Comparison of ENCODE assay signal across 10 cellular contexts in the genomic region with DNA sequence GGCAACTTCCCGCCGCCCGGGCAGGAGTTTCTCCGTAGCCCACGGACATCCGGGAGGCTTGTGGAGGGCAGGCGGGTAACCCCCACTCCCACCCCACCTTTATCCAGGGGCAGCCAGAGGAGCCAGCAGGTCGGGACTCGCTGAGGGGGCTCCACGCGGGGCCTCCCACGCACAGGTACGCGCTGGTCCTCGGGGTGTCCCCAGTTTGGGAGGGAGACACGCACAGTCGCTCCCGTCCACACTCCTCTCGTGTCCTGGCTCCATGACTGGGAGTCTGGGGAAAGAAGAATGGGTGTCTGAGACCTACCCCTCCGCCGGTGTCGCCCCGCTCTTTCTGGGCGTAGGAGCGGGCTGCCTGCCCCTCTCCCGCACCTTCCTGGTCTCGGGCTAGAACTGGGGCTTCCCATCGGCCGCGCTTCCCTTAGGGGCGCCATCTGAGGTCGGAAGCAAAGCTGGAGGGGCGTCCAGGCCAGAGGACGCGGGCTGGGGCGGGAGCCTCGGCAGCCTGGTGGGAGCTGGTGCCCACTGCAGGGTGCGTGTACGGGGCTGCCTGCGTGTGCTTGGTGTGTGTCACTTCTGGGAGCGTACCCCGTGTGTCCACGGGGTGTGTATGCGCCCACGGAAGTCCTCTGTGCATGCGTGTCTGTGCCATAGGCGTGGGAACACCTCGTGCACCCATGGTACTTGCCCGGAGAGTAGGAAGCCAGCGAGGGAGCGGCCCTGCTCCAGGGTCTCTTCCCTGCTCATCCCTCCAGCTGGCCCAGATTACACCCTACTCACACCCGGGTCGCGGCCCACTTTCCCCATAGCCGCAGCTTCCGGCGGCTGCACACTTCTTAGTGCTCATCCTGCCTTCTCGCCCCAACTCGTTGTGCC.
DNase-seq lines count a peak whose midpoint lies in the region; ATAC-seq and TF ChIP-seq lines count a peak whose summit lies in the region.
"Had no signal": no experiment of that assay in that cellular context is flagged by ENCODE, and none has a peak within 500 bp of the region (broad histone marks: within the 10 kb centered on the region; RNA-seq: fewer than 3 reads in every experiment).

No MANE protein-coding gene starts in this region.

- peak overlapping the region in 2 of 7 donors; percentile 20 to 52 for H3K27ac Mint-ChIP-seq in CD14-positive monocyte

- H3K9ac ChIP-seq in NT2/D1 (ENCODE audit: insufficient read length, low read depth) = peak overlapping the region; percentile 81

- ATAC-seq in HG03521 (IDR thresholded peaks at IDR 0.05; ENCODE audit: unreplicated experiment) (no peak), HG02678 (IDR thresholded peaks at IDR 0.05; ENCODE audit: unreplicated experiment) (no peak)
- ATAC-seq: HCT116 had no signal

- H3K27ac ChIP-seq in esophagus muscularis mucosa (replicated peaks in 1 of 4) (no peak overlapping the region), ovary (no peak overlapping the region)

- H3K4me3 Mint-ChIP-seq in CD14-positive monocyte = peak overlapping the region; percentile 48 to 86

- no peaks in the 10 kb centered on the region for H3K9me3 ChIP-seq in NT2/D1 (ENCODE audit: insufficient read depth, low read length)
- H3K9me3 ChIP-seq in esophagus muscularis mucosa = no peaks in the 10 kb centered on the region
- H3K9me3 ChIP-seq in ovary = no peaks in the 10 kb centered on the region

- no peak for TF ChIP-seq POLR2A in esophagus muscularis mucosa (IDR thresholded peaks at IDR 0.05; ENCODE audit: low read depth)
- no peak for TF ChIP-seq POLR2A in ovary (IDR thresholded peaks at IDR 0.05)

- H3K4me3 ChIP-seq in NT2/D1 (ENCODE audit: insufficient read length, low read depth) = peak overlapping the region; percentile 51
- peak overlapping the region; percentile 49 to 60 (median 51) for H3K4me3 ChIP-seq in esophagus muscularis mucosa
- peak overlapping the region; percentile 25 for H3K4me3 ChIP-seq in ovary

- no peak for TF ChIP-seq EP300 in esophagus muscularis mucosa (IDR thresholded peaks at IDR 0.05)
- no peak for TF ChIP-seq EP300 in ovary (IDR thresholded peaks at IDR 0.05)

- peaks cover 69% of the 10 kb centered on the region for H3K27me3 ChIP-seq in NT2/D1 (ENCODE audit: insufficient read depth, insufficient read length)
- H3K27me3 ChIP-seq in esophagus muscularis mucosa = peaks cover 0 to 92% (median 50%) of the 10 kb centered on the region in 4 donors
- no peaks in the 10 kb centered on the region for H3K27me3 ChIP-seq in ovary

- no peak for DNase-seq in CD14-positive monocyte (ENCODE audit: low spot score)
- DNase-seq in NT2/D1 (ENCODE audit: low read depth, low spot score) = no peak
- no peak for DNase-seq in esophagus muscularis mucosa (ENCODE audit: extremely low spot score)
- DNase-seq in ovary = peak in 1 of 5 donors; percentile 36
- DNase-seq in effector CD4-positive, alpha-beta T cell = no peak
- no peak for DNase-seq in NCI-H187 (lab: John Stamatoyannopoulos, UW)
- DNase-seq: NCI-H1694 treated with DMSO at 0.1 percent for 48 hours had no signal

- H3K36me3 ChIP-seq in NT2/D1 (ENCODE audit: insufficient read depth, insufficient read length, low read length) (no peaks in the 10 kb centered on the region), esophagus muscularis mucosa (no peaks in the 10 kb centered on the region), ovary (no peaks in the 10 kb centered on the region)

- H3K36me3 Mint-ChIP-seq in CD14-positive monocyte = peaks cover 7 to 15% of the 10 kb centered on the region in 2 donors

- WGBS in esophagus muscularis mucosa = 11% methylated on average over 16 of the region's 59 CpGs
- 1 to 3% (median 3%) methylated on average over 49 to 59 of the region's 59 CpGs for WGBS in ovary, 3 donors

- peaks cover 7% of the 10 kb centered on the region for H3K4me1 ChIP-seq in NT2/D1 (ENCODE audit: insufficient read depth, insufficient read length)
- H3K4me1 ChIP-seq in esophagus muscularis mucosa = peaks cover 17 to 31% (median 27%) of the 10 kb centered on the region in 4 donors
- peaks cover 3% of the 10 kb centered on the region for H3K4me1 ChIP-seq in ovary (ENCODE audit: insufficient read depth)

- peaks cover 78 to 87% (median 81%) of the 10 kb centered on the region in 3 donors for H3K27me3 Mint-ChIP-seq in CD14-positive monocyte (ENCODE audit: low read depth in 3 of 3)

- intact Hi-C loops in CD14-positive monocyte (cut with micrococcal nuclease) = no loop called here
- intact Hi-C loops in esophagus muscularis mucosa (cut with DNase I) = no loop called here
- intact Hi-C loops in ovary (cut with DNase I) = no loop called here

- peaks cover 18% of the 10 kb centered on the region for H3K4me1 Mint-ChIP-seq in CD14-positive monocyte

- H3K9me3 Mint-ChIP-seq in CD14-positive monocyte = peaks cover 0 to 27% (median 17%) of the 10 kb centered on the region in 7 donors

- TF ChIP-seq CTCF in CD14-positive monocyte (IDR thresholded peaks at IDR 0.05) (no peak), esophagus muscularis mucosa (IDR thresholded peaks at IDR 0.05) (no peak), ovary (IDR thresholded peaks at IDR 0.05) (no peak)
